ENCODE assay signal across 29 cellular contexts in the genomic region with DNA sequence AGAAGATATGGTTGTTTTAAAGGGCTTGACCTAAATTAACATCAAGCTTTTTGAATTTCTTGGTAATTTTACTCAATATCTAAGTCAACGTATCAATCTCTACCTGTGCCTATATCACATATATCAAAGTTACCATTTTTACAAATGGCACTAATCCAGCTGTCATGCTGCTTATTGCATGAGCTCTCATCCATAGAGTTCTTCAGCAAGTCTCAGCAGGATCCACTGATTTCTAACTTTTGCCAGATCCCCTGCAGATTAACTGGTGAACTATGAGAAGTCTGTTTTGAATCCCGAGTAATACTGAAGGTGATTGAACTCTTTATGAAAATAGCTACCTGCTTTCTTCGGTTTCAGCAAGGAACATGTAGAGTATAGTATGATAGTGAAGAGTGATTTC.
"Had no signal": no experiment of that assay in that cellular context is flagged by ENCODE, and none has a peak within 500 bp of the region (broad histone marks: within the 10 kb centered on the region; RNA-seq: fewer than 3 reads in every experiment).

No MANE protein-coding gene starts in this region.

- ATAC-seq: natural killer cell; psoas muscle; right cardiac atrium; right lobe of liver; stimulated activated effector memory CD8-positive, alpha-beta T cell treated with anti-CD3 and anti-CD28 coated beads, Interleukin-12 subunit alpha, Interleukin-12 subunit beta, amount 100 ng/mL, for 72 hours; stimulated activated naive B cell treated with anti-CD40 and anti-IgM and Interleukin-4, amounts not matched to agents 10 μg/mL and 1 μg/mL and 100 μg/mL, for 72 hours; stimulated activated naive CD8-positive, alpha-beta T cell treated with anti-CD3 and anti-CD28 coated beads, Interleukin-15, amount 100 ng/mL, for 72 hours; stimulated activated naive CD8-positive, alpha-beta T cell treated with anti-CD3 and anti-CD28 coated beads, Interleukin-15, Interleukin-2, amounts not matched to agents 100 U/mL and 50 U/mL, for 24 hours; upper lobe of right lung had no signal

- H3K36me3 Mint-ChIP-seq: natural killer cell; neural progenitor cell; stimulated activated effector memory CD8-positive, alpha-beta T cell treated with anti-CD3 and anti-CD28 coated beads, Interleukin-12 subunit alpha, Interleukin-12 subunit beta, amount 100 ng/mL, for 72 hours; stimulated activated naive B cell treated with anti-CD40 and anti-IgM and Interleukin-4, amounts not matched to agents 10 μg/mL and 1 μg/mL and 100 μg/mL, for 72 hours; type B pancreatic cell had no signal

- H3K4me2 ChIP-seq: neural progenitor cell had no signal

- H3K4me1 Mint-ChIP-seq: natural killer cell; neural progenitor cell; stimulated activated effector memory CD8-positive, alpha-beta T cell treated with anti-CD3 and anti-CD28 coated beads, Interleukin-12 subunit alpha, Interleukin-12 subunit beta, amount 100 ng/mL, for 72 hours; stimulated activated naive CD8-positive, alpha-beta T cell treated with anti-CD3 and anti-CD28 coated beads, Interleukin-15, amount 100 ng/mL, for 72 hours had no signal

- H3K27me3 Mint-ChIP-seq: progenitor cell of endocrine pancreas; stimulated activated naive B cell treated with anti-CD40 and anti-IgM and Interleukin-4, amounts not matched to agents 10 μg/mL and 1 μg/mL and 100 μg/mL, for 72 hours; stimulated activated naive CD8-positive, alpha-beta T cell treated with anti-CD3 and anti-CD28 coated beads, Interleukin-15, amount 100 ng/mL, for 72 hours; type B pancreatic cell had no signal

- H3K27ac Mint-ChIP-seq: natural killer cell; nephron; neural progenitor cell; progenitor cell of endocrine pancreas; stimulated activated effector memory CD8-positive, alpha-beta T cell treated with anti-CD3 and anti-CD28 coated beads, Interleukin-12 subunit alpha, Interleukin-12 subunit beta, amount 100 ng/mL, for 72 hours; stimulated activated naive B cell treated with anti-CD40 and anti-IgM and Interleukin-4, amounts not matched to agents 10 μg/mL and 1 μg/mL and 100 μg/mL, for 72 hours; stimulated activated naive CD8-positive, alpha-beta T cell treated with anti-CD3 and anti-CD28 coated beads, Interleukin-15, amount 100 ng/mL, for 72 hours; type B pancreatic cell had no signal

- H2AFZ ChIP-seq: neural progenitor cell, parathyroid adenoma had no signal

- FAIRE-seq: small intestine had no signal

- DNase-seq: natural killer cell; occipital lobe; ovary; posterior cingulate gyrus; psoas muscle; right cardiac atrium; right lobe of liver; sigmoid colon; small intestine; stimulated activated CD4-positive, alpha-beta T cell treated with anti-CD3 and anti-CD28 coated beads, Interleukin-15, amount 100 ng/mL, for 24 hours; stimulated activated CD4-positive, alpha-beta T cell treated with anti-CD3 and anti-CD28 coated beads, Interleukin-2, amount 100 ng/mL, for 24 hours; stimulated activated CD4-positive, alpha-beta T cell treated with anti-CD3 and anti-CD28 coated beads, Interleukin-2, amount 100 ng/mL, for 48 hours; stimulated activated CD4-positive, alpha-beta T cell treated with anti-CD3 and anti-CD28 coated beads, Interleukin-4, amount 100 ng/mL, for 24 hours; stimulated activated naive B cell treated with anti-CD40 and anti-IgM and Interleukin-4, amounts not matched to agents 10 μg/mL and 1 μg/mL and 100 μg/mL, for 72 hours; stimulated activated naive CD8-positive, alpha-beta T cell treated with anti-CD3 and anti-CD28 coated beads, Interleukin-15, amount 100 ng/mL, for 72 hours; stimulated activated naive CD8-positive, alpha-beta T cell treated with anti-CD3 and anti-CD28 coated beads, Interleukin-15, Interleukin-2, amounts not matched to agents 100 U/mL and 50 U/mL, for 24 hours; substantia nigra; testis; tibial artery; transverse colon; upper lobe of right lung; uterus had no signal

- H3K9me3 ChIP-seq: ovary, psoas muscle, right lobe of liver, sigmoid colon, suprapubic skin, testis, tibial artery, transverse colon, upper lobe of right lung, uterus had no signal

- H3K4me1 ChIP-seq: neural progenitor cell, parathyroid adenoma, psoas muscle, right lobe of liver, suprapubic skin, testis, tibial artery, transverse colon, upper lobe of right lung, uterus had no signal

- H3K4me3 Mint-ChIP-seq: natural killer cell; nephron; neural progenitor cell; stimulated activated effector memory CD8-positive, alpha-beta T cell treated with anti-CD3 and anti-CD28 coated beads, Interleukin-12 subunit alpha, Interleukin-12 subunit beta, amount 100 ng/mL, for 72 hours; stimulated activated naive B cell treated with anti-CD40 and anti-IgM and Interleukin-4, amounts not matched to agents 10 μg/mL and 1 μg/mL and 100 μg/mL, for 72 hours; stimulated activated naive CD8-positive, alpha-beta T cell treated with anti-CD3 and anti-CD28 coated beads, Interleukin-15, amount 100 ng/mL, for 72 hours; type B pancreatic cell had no signal

- H3K27me3 ChIP-seq: neural progenitor cell, ovary, right lobe of liver, sigmoid colon, suprapubic skin, testis, tibial artery, transverse colon, upper lobe of right lung, uterus had no signal

- H3K4me3 ChIP-seq: neural progenitor cell, ovary, psoas muscle, right lobe of liver, sigmoid colon, suprapubic skin, testis, tibial artery, transverse colon, upper lobe of right lung, uterus had no signal

- H3K9me3 Mint-ChIP-seq: natural killer cell; nephron; neural progenitor cell; stimulated activated effector memory CD8-positive, alpha-beta T cell treated with anti-CD3 and anti-CD28 coated beads, Interleukin-12 subunit alpha, Interleukin-12 subunit beta, amount 100 ng/mL, for 72 hours; stimulated activated naive B cell treated with anti-CD40 and anti-IgM and Interleukin-4, amounts not matched to agents 10 μg/mL and 1 μg/mL and 100 μg/mL, for 72 hours; stimulated activated naive CD8-positive, alpha-beta T cell treated with anti-CD3 and anti-CD28 coated beads, Interleukin-15, amount 100 ng/mL, for 72 hours; type B pancreatic cell had no signal

- H3K36me3 ChIP-seq: neural progenitor cell, ovary, right lobe of liver, sigmoid colon, suprapubic skin, tibial artery, transverse colon, upper lobe of right lung had no signal

- H3K27ac ChIP-seq: neural progenitor cell, ovary, parathyroid adenoma, psoas muscle, right lobe of liver, sigmoid colon, suprapubic skin, testis, tibial artery, transverse colon, upper lobe of right lung, uterus had no signal

- H3K79me2 ChIP-seq: parathyroid adenoma had no signal

- H3K9ac ChIP-seq: neural progenitor cell, parathyroid adenoma had no signal
